ENCODE assay signal across 2 cellular contexts in the genomic region with DNA sequence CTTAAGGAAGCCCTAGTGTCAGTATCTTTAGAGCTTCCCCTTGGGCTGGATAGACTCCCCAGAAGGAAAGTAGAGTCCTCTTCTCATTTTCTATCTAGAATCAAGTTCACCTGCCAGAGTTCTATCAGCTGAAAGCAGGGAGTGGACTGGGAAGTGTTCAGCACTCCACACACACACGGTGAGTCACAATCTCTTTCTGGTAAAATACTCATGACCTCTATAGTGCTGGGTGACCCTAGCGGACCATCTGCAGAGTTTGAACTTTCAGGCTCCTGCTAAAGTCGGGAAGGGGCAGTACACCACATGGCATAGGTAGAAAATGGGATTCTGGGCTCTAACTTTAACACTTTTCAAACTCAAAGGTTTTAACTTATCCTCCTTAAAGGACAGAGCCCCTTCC.
A peak's percentile ranks its signal among the peaks of the same experiment; 100 is the strongest.
TF ChIP-seq lines count a peak whose summit lies in the region.

No MANE protein-coding gene starts in this region.

TF ChIP-seq in HepG2, 621 proteins besides CTCF, POLR2A, EP300 and RAD21 (continues in another document):
- TF ChIP-seq ZNF589 (CRISPR knock-in tag; conservative IDR thresholded peaks at IDR 0.05) (no peak), KAT2B (IDR thresholded peaks at IDR 0.05; ENCODE audit: borderline replicate concordance, low read depth, low read length) (no peak), IRX3 (CRISPR knock-in tag; IDR thresholded peaks at IDR 0.05; ENCODE audit: borderline replicate concordance, low read depth) (no peak), FOXP1 (IDR thresholded peaks at IDR 0.05) (no peak), FOXP1 (CRISPR knock-in tag; IDR thresholded peaks at IDR 0.05) (no peak), TGIF2 (CRISPR knock-in tag; IDR thresholded peaks at IDR 0.05) (no peak), ZNF644 (CRISPR knock-in tag; IDR thresholded peaks at IDR 0.05; ENCODE audit: low read depth) (no peak), ZFYVE20 (CRISPR knock-in tag; IDR thresholded peaks at IDR 0.05; ENCODE audit: borderline replicate concordance, low read depth) (no peak), SAP130 (CRISPR knock-in tag; IDR thresholded peaks at IDR 0.05; ENCODE audit: low read depth) (peak; percentile 64; the same call in 1 of the 2 replicates), ZKSCAN1 (IDR thresholded peaks at IDR 0.05; ENCODE audit: low read length) (no peak), HOXA5 (CRISPR knock-in tag; IDR thresholded peaks at IDR 0.05) (no peak), MEIS2 (CRISPR knock-in tag; IDR thresholded peaks at IDR 0.05) (no peak), STAT5B (CRISPR knock-in tag; IDR thresholded peaks at IDR 0.05) (no peak), HNF4A (CRISPR knock-in tag; IDR thresholded peaks at IDR 0.05) (peak; percentile 8; the same call in 1 of the 2 replicates), ZNF496 (CRISPR knock-in tag; IDR thresholded peaks at IDR 0.05; ENCODE audit: insufficient replicate concordance) (no peak), XRCC5 (optimal IDR thresholded peaks at IDR 0.05; ENCODE audit: low read length) (no peak), KLF6 (CRISPR knock-in tag; IDR thresholded peaks at IDR 0.05) (no peak), RXRB (CRISPR knock-in tag; IDR thresholded peaks at IDR 0.05; ENCODE audit: borderline replicate concordance) (peak; percentile 34; the same call in 1 of the 2 replicates), RFX5 (IDR thresholded peaks at IDR 0.05; ENCODE audit: low read depth, low read length) (no peak), ZNF468 (CRISPR knock-in tag; IDR thresholded peaks at IDR 0.05) (no peak), NFRKB (IDR thresholded peaks at IDR 0.05) (no peak), MBNL3 (CRISPR knock-in tag; conservative IDR thresholded peaks at IDR 0.05) (no peak)
- TF ChIP-seq, protein P1, sequence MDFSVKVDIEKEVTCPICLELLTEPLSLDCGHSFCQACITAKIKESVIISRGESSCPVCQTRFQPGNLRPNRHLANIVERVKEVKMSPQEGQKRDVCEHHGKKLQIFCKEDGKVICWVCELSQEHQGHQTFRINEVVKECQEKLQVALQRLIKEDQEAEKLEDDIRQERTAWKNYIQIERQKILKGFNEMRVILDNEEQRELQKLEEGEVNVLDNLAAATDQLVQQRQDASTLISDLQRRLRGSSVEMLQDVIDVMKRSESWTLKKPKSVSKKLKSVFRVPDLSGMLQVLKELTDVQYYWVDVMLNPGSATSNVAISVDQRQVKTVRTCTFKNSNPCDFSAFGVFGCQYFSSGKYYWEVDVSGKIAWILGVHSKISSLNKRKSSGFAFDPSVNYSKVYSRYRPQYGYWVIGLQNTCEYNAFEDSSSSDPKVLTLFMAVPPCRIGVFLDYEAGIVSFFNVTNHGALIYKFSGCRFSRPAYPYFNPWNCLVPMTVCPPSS (IDR thresholded peaks at IDR 0.05) = no peak
- TF ChIP-seq, protein P2, sequence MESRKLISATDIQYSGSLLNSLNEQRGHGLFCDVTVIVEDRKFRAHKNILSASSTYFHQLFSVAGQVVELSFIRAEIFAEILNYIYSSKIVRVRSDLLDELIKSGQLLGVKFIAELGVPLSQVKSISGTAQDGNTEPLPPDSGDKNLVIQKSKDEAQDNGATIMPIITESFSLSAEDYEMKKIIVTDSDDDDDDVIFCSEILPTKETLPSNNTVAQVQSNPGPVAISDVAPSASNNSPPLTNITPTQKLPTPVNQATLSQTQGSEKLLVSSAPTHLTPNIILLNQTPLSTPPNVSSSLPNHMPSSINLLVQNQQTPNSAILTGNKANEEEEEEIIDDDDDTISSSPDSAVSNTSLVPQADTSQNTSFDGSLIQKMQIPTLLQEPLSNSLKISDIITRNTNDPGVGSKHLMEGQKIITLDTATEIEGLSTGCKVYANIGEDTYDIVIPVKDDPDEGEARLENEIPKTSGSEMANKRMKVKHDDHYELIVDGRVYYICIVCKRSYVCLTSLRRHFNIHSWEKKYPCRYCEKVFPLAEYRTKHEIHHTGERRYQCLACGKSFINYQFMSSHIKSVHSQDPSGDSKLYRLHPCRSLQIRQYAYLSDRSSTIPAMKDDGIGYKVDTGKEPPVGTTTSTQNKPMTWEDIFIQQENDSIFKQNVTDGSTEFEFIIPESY (CRISPR knock-in tag; IDR thresholded peaks at IDR 0.05) = peak; percentile 64; the same call in 1 of the 2 replicates
- TF ChIP-seq, protein P3, sequence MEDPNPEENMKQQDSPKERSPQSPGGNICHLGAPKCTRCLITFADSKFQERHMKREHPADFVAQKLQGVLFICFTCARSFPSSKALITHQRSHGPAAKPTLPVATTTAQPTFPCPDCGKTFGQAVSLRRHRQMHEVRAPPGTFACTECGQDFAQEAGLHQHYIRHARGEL (CRISPR knock-in tag; IDR thresholded peaks at IDR 0.05) = no peak
- TF ChIP-seq, protein P4, sequence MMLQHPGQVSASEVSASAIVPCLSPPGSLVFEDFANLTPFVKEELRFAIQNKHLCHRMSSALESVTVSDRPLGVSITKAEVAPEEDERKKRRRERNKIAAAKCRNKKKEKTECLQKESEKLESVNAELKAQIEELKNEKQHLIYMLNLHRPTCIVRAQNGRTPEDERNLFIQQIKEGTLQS (CRISPR knock-in tag; IDR thresholded peaks at IDR 0.05) = no peak
- TF ChIP-seq, protein P5, sequence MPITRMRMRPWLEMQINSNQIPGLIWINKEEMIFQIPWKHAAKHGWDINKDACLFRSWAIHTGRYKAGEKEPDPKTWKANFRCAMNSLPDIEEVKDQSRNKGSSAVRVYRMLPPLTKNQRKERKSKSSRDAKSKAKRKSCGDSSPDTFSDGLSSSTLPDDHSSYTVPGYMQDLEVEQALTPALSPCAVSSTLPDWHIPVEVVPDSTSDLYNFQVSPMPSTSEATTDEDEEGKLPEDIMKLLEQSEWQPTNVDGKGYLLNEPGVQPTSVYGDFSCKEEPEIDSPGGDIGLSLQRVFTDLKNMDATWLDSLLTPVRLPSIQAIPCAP (CRISPR knock-in tag; IDR thresholded peaks at IDR 0.05; ENCODE audit: low read depth) = no peak
- TF ChIP-seq, protein P6, sequence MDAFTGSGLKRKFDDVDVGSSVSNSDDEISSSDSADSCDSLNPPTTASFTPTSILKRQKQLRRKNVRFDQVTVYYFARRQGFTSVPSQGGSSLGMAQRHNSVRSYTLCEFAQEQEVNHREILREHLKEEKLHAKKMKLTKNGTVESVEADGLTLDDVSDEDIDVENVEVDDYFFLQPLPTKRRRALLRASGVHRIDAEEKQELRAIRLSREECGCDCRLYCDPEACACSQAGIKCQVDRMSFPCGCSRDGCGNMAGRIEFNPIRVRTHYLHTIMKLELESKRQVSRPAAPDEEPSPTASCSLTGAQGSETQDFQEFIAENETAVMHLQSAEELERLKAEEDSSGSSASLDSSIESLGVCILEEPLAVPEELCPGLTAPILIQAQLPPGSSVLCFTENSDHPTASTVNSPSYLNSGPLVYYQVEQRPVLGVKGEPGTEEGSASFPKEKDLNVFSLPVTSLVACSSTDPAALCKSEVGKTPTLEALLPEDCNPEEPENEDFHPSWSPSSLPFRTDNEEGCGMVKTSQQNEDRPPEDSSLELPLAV (CRISPR knock-in tag; conservative IDR thresholded peaks at IDR 0.05; ENCODE audit: low read depth) = no peak

TF ChIP-seq in WTC11, 78 proteins besides CTCF, POLR2A, EP300 and RAD21:
- TF ChIP-seq, protein P7, sequence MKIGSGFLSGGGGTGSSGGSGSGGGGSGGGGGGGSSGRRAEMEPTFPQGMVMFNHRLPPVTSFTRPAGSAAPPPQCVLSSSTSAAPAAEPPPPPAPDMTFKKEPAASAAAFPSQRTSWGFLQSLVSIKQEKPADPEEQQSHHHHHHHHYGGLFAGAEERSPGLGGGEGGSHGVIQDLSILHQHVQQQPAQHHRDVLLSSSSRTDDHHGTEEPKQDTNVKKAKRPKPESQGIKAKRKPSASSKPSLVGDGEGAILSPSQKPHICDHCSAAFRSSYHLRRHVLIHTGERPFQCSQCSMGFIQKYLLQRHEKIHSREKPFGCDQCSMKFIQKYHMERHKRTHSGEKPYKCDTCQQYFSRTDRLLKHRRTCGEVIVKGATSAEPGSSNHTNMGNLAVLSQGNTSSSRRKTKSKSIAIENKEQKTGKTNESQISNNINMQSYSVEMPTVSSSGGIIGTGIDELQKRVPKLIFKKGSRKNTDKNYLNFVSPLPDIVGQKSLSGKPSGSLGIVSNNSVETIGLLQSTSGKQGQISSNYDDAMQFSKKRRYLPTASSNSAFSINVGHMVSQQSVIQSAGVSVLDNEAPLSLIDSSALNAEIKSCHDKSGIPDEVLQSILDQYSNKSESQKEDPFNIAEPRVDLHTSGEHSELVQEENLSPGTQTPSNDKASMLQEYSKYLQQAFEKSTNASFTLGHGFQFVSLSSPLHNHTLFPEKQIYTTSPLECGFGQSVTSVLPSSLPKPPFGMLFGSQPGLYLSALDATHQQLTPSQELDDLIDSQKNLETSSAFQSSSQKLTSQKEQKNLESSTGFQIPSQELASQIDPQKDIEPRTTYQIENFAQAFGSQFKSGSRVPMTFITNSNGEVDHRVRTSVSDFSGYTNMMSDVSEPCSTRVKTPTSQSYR (CRISPR knock-in tag; IDR thresholded peaks at IDR 0.05) = no peak
- TF ChIP-seq, protein P8, sequence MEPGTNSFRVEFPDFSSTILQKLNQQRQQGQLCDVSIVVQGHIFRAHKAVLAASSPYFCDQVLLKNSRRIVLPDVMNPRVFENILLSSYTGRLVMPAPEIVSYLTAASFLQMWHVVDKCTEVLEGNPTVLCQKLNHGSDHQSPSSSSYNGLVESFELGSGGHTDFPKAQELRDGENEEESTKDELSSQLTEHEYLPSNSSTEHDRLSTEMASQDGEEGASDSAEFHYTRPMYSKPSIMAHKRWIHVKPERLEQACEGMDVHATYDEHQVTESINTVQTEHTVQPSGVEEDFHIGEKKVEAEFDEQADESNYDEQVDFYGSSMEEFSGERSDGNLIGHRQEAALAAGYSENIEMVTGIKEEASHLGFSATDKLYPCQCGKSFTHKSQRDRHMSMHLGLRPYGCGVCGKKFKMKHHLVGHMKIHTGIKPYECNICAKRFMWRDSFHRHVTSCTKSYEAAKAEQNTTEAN (CRISPR knock-in tag; IDR thresholded peaks at IDR 0.05) = no peak
- TF ChIP-seq, protein P9, sequence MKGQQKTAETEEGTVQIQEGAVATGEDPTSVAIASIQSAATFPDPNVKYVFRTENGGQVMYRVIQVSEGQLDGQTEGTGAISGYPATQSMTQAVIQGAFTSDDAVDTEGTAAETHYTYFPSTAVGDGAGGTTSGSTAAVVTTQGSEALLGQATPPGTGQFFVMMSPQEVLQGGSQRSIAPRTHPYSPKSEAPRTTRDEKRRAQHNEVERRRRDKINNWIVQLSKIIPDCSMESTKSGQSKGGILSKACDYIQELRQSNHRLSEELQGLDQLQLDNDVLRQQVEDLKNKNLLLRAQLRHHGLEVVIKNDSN (CRISPR knock-in tag; IDR thresholded peaks at IDR 0.05) = no peak
- TF ChIP-seq ZNF138 (CRISPR knock-in tag; conservative IDR thresholded peaks at IDR 0.05) = no peak
- no peak for TF ChIP-seq ZNF423 (CRISPR knock-in tag; IDR thresholded peaks at IDR 0.05)
- no peak for TF ChIP-seq CREM (CRISPR knock-in tag; IDR thresholded peaks at IDR 0.05)
- no peak for TF ChIP-seq EMX1 (CRISPR knock-in tag; IDR thresholded peaks at IDR 0.05)
- no peak for TF ChIP-seq TCF7 (CRISPR knock-in tag; IDR thresholded peaks at IDR 0.05; ENCODE audit: low read depth)
- TF ChIP-seq ZNF317 (CRISPR knock-in tag; IDR thresholded peaks at IDR 0.05; ENCODE audit: borderline replicate concordance, low read depth) = no peak
- TF ChIP-seq, protein P10, sequence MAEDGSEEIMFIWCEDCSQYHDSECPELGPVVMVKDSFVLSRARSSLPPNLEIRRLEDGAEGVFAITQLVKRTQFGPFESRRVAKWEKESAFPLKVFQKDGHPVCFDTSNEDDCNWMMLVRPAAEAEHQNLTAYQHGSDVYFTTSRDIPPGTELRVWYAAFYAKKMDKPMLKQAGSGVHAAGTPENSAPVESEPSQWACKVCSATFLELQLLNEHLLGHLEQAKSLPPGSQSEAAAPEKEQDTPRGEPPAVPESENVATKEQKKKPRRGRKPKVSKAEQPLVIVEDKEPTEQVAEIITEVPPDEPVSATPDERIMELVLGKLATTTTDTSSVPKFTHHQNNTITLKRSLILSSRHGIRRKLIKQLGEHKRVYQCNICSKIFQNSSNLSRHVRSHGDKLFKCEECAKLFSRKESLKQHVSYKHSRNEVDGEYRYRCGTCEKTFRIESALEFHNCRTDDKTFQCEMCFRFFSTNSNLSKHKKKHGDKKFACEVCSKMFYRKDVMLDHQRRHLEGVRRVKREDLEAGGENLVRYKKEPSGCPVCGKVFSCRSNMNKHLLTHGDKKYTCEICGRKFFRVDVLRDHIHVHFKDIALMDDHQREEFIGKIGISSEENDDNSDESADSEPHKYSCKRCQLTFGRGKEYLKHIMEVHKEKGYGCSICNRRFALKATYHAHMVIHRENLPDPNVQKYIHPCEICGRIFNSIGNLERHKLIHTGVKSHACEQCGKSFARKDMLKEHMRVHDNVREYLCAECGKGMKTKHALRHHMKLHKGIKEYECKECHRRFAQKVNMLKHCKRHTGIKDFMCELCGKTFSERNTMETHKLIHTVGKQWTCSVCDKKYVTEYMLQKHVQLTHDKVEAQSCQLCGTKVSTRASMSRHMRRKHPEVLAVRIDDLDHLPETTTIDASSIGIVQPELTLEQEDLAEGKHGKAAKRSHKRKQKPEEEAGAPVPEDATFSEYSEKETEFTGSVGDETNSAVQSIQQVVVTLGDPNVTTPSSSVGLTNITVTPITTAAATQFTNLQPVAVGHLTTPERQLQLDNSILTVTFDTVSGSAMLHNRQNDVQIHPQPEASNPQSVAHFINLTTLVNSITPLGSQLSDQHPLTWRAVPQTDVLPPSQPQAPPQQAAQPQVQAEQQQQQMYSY (CRISPR knock-in tag; IDR thresholded peaks at IDR 0.05) = no peak
- no peak for TF ChIP-seq KAT7 (CRISPR knock-in tag; IDR thresholded peaks at IDR 0.05; ENCODE audit: borderline replicate concordance)
- no peak for TF ChIP-seq MYBL2 (CRISPR knock-in tag; IDR thresholded peaks at IDR 0.05)
- no peak for TF ChIP-seq MXD4 (CRISPR knock-in tag; IDR thresholded peaks at IDR 0.05; ENCODE audit: borderline replicate concordance)
- TF ChIP-seq, protein P11, sequence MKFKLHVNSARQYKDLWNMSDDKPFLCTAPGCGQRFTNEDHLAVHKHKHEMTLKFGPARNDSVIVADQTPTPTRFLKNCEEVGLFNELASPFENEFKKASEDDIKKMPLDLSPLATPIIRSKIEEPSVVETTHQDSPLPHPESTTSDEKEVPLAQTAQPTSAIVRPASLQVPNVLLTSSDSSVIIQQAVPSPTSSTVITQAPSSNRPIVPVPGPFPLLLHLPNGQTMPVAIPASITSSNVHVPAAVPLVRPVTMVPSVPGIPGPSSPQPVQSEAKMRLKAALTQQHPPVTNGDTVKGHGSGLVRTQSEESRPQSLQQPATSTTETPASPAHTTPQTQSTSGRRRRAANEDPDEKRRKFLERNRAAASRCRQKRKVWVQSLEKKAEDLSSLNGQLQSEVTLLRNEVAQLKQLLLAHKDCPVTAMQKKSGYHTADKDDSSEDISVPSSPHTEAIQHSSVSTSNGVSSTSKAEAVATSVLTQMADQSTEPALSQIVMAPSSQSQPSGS (CRISPR knock-in tag; IDR thresholded peaks at IDR 0.05; ENCODE audit: borderline replicate concordance, low read depth) = no peak
- TF ChIP-seq, protein P12, sequence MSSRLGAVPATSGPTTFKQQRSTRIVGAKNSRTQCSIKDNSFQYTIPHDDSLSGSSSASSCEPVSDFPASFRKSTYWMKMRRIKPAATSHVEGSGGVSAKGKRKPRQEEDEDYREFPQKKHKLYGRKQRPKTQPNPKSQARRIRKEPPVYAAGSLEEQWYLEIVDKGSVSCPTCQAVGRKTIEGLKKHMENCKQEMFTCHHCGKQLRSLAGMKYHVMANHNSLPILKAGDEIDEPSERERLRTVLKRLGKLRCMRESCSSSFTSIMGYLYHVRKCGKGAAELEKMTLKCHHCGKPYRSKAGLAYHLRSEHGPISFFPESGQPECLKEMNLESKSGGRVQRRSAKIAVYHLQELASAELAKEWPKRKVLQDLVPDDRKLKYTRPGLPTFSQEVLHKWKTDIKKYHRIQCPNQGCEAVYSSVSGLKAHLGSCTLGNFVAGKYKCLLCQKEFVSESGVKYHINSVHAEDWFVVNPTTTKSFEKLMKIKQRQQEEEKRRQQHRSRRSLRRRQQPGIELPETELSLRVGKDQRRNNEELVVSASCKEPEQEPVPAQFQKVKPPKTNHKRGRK (CRISPR knock-in tag; IDR thresholded peaks at IDR 0.05; ENCODE audit: borderline replicate concordance) = no peak
TF ChIP-seq in WTC11: peak in this region for 0.
